Comparison of ENCODE assay signal across 23 cellular contexts in genomic region chr9:9142001-9142400, GRCh38.
DNase-seq lines count a peak whose midpoint lies in the region; ATAC-seq and TF ChIP-seq lines count a peak whose summit lies in the region.
"Had no signal": no experiment of that assay in that cellular context is flagged by ENCODE, and none has a peak within 500 bp of the region (broad histone marks: within the 10 kb centered on the region; RNA-seq: fewer than 3 reads in every experiment).

No MANE protein-coding gene starts in this region.

- no peaks in the 10 kb centered on the region for H3K27me3 ChIP-seq in tibial nerve
- peaks cover 8% of the 10 kb centered on the region for H3K27me3 ChIP-seq in smooth muscle cell (ENCODE audit: low read depth)
- H3K27me3 ChIP-seq: heart right ventricle, thyroid gland had no signal

- DNase-seq in NCI-H1417 (lab: John Stamatoyannopoulos, UW), result peak; percentile 18 to 70 (median 52)
- no peak for DNase-seq in NCI-H1417 treated with DMSO at 0.1 percent for 48 hours (lab: John Stamatoyannopoulos, UW)
- DNase-seq in NCI-H2107 (lab: John Stamatoyannopoulos, UW), result peak; percentile 62
- DNase-seq in NCI-H82 (lab: John Stamatoyannopoulos, UW), result peak; percentile 79
- no peak for DNase-seq in tibial nerve (ENCODE audit: low spot score in 2 of 2)
- DNase-seq in foreskin fibroblast, result no peak
- no peak for DNase-seq in smooth muscle cell (lab: John Stamatoyannopoulos, UW; ENCODE audit: unreplicated experiment)
- DNase-seq: activated CD4-positive, CD25-positive, alpha-beta regulatory T cell treated with anti-CD3 and anti-CD28 coated beads, Interleukin-2, amount 50 U/mL, for 72 hours; caudate nucleus; DMS79 treated with DMSO at 0.1 percent for 48 hours; effector memory CD8-positive, alpha-beta T cell; heart right ventricle; Karpas-422; mesenchymal stem cell; PC-9; stimulated activated CD4-positive, alpha-beta T cell treated with anti-CD3 and anti-CD28 coated beads, Interleukin-12 subunit alpha, Interleukin-12 subunit beta, amount 100 ng/mL, for 4 hours; thyroid gland had no signal

- no peak for TF ChIP-seq POLR2A in tibial nerve (IDR thresholded peaks at IDR 0.05)

- H3K4me3 ChIP-seq in tibial nerve (no peak overlapping the region), foreskin fibroblast (ENCODE audit: low read depth in 1 of 2, low read length in 2 of 2) (no peak overlapping the region), smooth muscle cell (no peak overlapping the region)
- H3K4me3 ChIP-seq: heart right ventricle, PC-9, SK-N-MC, thyroid gland had no signal

- H3K27ac ChIP-seq in tibial nerve (no peak overlapping the region), smooth muscle cell (ENCODE audit: low read depth) (no peak overlapping the region)
- H3K27ac ChIP-seq: 22Rv1, heart right ventricle, PC-9, SK-N-MC, thyroid gland had no signal

- no peak for ATAC-seq in HG02938 (IDR thresholded peaks at IDR 0.05; ENCODE audit: unreplicated experiment)
- ATAC-seq: activated T-helper 17 cell treated with anti-CD3 and anti-CD28 coated beads, Interleukin-2, amount 50 U/mL, for 72 hours; effector memory CD8-positive, alpha-beta T cell; HCT116; heart right ventricle; stimulated activated effector memory CD8-positive, alpha-beta T cell treated with anti-CD3 and anti-CD28 coated beads, Interleukin-12 subunit alpha, Interleukin-12 subunit beta, amount 100 ng/mL, for 72 hours had no signal

- H4K20me1 ChIP-seq in smooth muscle cell (ENCODE audit: low read depth), result no peaks in the 10 kb centered on the region

- no peak overlapping the region for H3K4me2 ChIP-seq in smooth muscle cell
- H3K4me2 ChIP-seq: PC-9 had no signal

- H3K36me3 ChIP-seq in tibial nerve (no peaks in the 10 kb centered on the region), smooth muscle cell (ENCODE audit: low read depth) (no peaks in the 10 kb centered on the region)
- H3K36me3 ChIP-seq: heart right ventricle, thyroid gland had no signal

- TF ChIP-seq CTCF in tibial nerve (IDR thresholded peaks at IDR 0.05), result no peak
- no peak for TF ChIP-seq CTCF in foreskin fibroblast (IDR thresholded peaks at IDR 0.05; ENCODE audit: low read depth, low read length)
- TF ChIP-seq CTCF in smooth muscle cell (IDR thresholded peaks at IDR 0.05; ENCODE audit: borderline replicate concordance, insufficient read depth, poor library complexity, severe bottlenecking), result no peak

- no peaks in the 10 kb centered on the region for H3F3A ChIP-seq in smooth muscle cell (ENCODE audit: low read depth)

- H3K79me2 ChIP-seq in smooth muscle cell (ENCODE audit: low read depth), result no peaks in the 10 kb centered on the region

- no peak overlapping the region for H3K9ac ChIP-seq in smooth muscle cell (ENCODE audit: low read depth)

- no peak for TF ChIP-seq EP300 in tibial nerve (IDR thresholded peaks at IDR 0.05)

- H2AFZ ChIP-seq in smooth muscle cell (ENCODE audit: low read depth), result no peak overlapping the region
- H2AFZ ChIP-seq: PC-9 had no signal

- no peaks in the 10 kb centered on the region for H3K9me3 ChIP-seq in tibial nerve
- no peaks in the 10 kb centered on the region for H3K9me3 ChIP-seq in smooth muscle cell (replicated peaks; ENCODE audit: low read depth)
- H3K9me3 ChIP-seq: heart right ventricle, thyroid gland had no signal

- 72 to 74% methylated on average over 3 of the region's 3 CpGs for WGBS in tibial nerve, 2 donors
- 58% methylated on average over 3 of the region's 3 CpGs for WGBS in smooth muscle cell (ENCODE audit: low lambda C conversion rate)

- H3K4me1 ChIP-seq in tibial nerve (no peaks in the 10 kb centered on the region), smooth muscle cell (ENCODE audit: low read depth) (no peaks in the 10 kb centered on the region)
- H3K4me1 ChIP-seq: heart right ventricle, thyroid gland had no signal

Comparison
In these comparisons a context has a peak if more than half of its experiments do, and no peak if none do; other contexts are left out.
1. DNase-seq: peak in NCI-H1417 (3 of 3), NCI-H2107 (single experiment) and NCI-H82 (single experiment); none in NCI-H1417 treated with DMSO at 0.1 percent for 48 hours (single experiment), tibial nerve (0 of 2), foreskin fibroblast (0 of 2) and smooth muscle cell (single experiment).